In genomic region chr14:99531221-99532096, GRCh38 we compare ENCODE assay signal across 11 cellular contexts. TPM values are rescaled to one million over a fixed set of nuclear protein-coding genes. Genes with fewer than 3 reads are reported as not detected.
DNase-seq lines count a peak whose midpoint lies in the region; ATAC-seq and TF ChIP-seq lines count a peak whose summit lies in the region.
"Had no signal": no experiment of that assay in that cellular context is flagged by ENCODE, and none has a peak within 500 bp of the region (broad histone marks: within the 10 kb centered on the region; RNA-seq: fewer than 3 reads in every experiment).

No MANE protein-coding gene starts in this region.

- POLR2A ChIA-PET in AG04450 (lab: Yijun Ruan, JAX) (interaction anchor here (0.6 kb wide), 2 partner anchors 133 to 136 kb away, joined by 3 read pairs; no protein-coding TSS in a partner anchor), IMR-90 (lab: Charles Lee; ENCODE audit: unreplicated experiment) (no interaction called here)

- H3K18ac ChIP-seq in IMR-90 (ENCODE audit: low read depth, low read length) = peak overlapping the region; percentile 88

- TF ChIP-seq RAD21 in IMR-90 (IDR thresholded peaks at IDR 0.05; ENCODE audit: low read length) = no peak

- peak overlapping the region; percentile 24 for H3K4me2 ChIP-seq in IMR-90 (ENCODE audit: low read depth, low read length)

- peak overlapping the region; percentile 77 for H2BK120ac ChIP-seq in IMR-90 (ENCODE audit: low read depth, low read length)

- dilution Hi-C loops in IMR-90 (cut with HindIII; ENCODE audit: low sequenced_read_pairs, unreplicated experiment) = no loop called here

- H3K56ac ChIP-seq in IMR-90 (ENCODE audit: extremely low read depth, insufficient read depth, low read length) = no peak overlapping the region

- no peaks in the 10 kb centered on the region for H3K36me3 ChIP-seq in IMR-90 (ENCODE audit: control insufficient read depth, insufficient read depth, low read length)

- H3K79me1 ChIP-seq in IMR-90 (ENCODE audit: low read depth in 1 of 2, low read length in 2 of 2) = peaks cover 32 to 80% of the 10 kb centered on the region in 2 experiments

- H3K9me1 ChIP-seq in IMR-90 (ENCODE audit: insufficient read depth, low read length) = peaks cover 25% of the 10 kb centered on the region

- TF ChIP-seq CTCF in AG04450 (IDR thresholded peaks at IDR 0.05; ENCODE audit: low read depth, low read length) (no peak), IMR-90 (conservative IDR thresholded peaks at IDR 0.05; ENCODE audit: low read depth, low read length) (no peak), astrocyte of the cerebellum (IDR thresholded peaks at IDR 0.05; ENCODE audit: low read depth, low read length, missing control alignments) (no peak)

- DNase-seq in AG04450 (ENCODE audit: low read depth, low spot score) (no peak), IMR-90 (peak; percentile 81), astrocyte of the cerebellum (ENCODE audit: low read depth) (peak; percentile 72), iris pigment epithelial cell (ENCODE audit: low read depth) (peak; percentile 64), SHP77 treated with DMSO at 0.1 percent for 48 hours (lab: John Stamatoyannopoulos, UW) (no peak), NCI-H510A (lab: John Stamatoyannopoulos, UW) (no peak)
- no peak for DNase-seq in stimulated activated CD4-positive, alpha-beta T cell treated with anti-CD3 and anti-CD28 coated beads, Interleukin-4, amount 100 ng/mL, for 1 hour
- DNase-seq in effector CD8-positive, alpha-beta T cell (lab: John Stamatoyannopoulos, UW) = no peak
- DNase-seq: activated naive CD4-positive, alpha-beta T cell treated with Interleukin-2 at 50 U/mL for 16 hours; BE2C had no signal

- H4K5ac ChIP-seq in IMR-90 (ENCODE audit: low read depth, low read length) = peak overlapping the region; percentile 81

- in situ Hi-C loops in IMR-90 (cut with MboI; ENCODE audit: low sequenced_read_pairs) = no loop called here
- in situ Hi-C loops in astrocyte of the cerebellum (cut with HindIII; ENCODE audit: low sequenced_read_pairs) = no loop called here

- H4K20me1 ChIP-seq in IMR-90 (ENCODE audit: insufficient read depth, low read length) = no peaks in the 10 kb centered on the region

- H2BK15ac ChIP-seq in IMR-90 (ENCODE audit: low read depth, low read length) = peak overlapping the region; percentile 72; the same call in 2 of the 3 replicates

- peak overlapping the region; percentile 90 for H3K4ac ChIP-seq in IMR-90 (ENCODE audit: low read depth, low read length)

- H2AFZ ChIP-seq in IMR-90 (replicated peaks; ENCODE audit: low read length, poor library complexity) = peak overlapping the region; percentile 25

- H3K9ac ChIP-seq in IMR-90 (ENCODE audit: low read depth, low read length) = peak overlapping the region; percentile 33

- H2AK9ac ChIP-seq in IMR-90 (replicated peaks; ENCODE audit: low read depth, low read length, poor library complexity) = peak overlapping the region; percentile 94

- peak overlapping the region; percentile 2 for H3K14ac ChIP-seq in IMR-90 (replicated peaks; ENCODE audit: low read depth, low read length)

- WGBS in IMR-90 (ENCODE audit: extremely low coverage in 2 of 2, insufficient read length in 1 of 2), 2 experiments = 29% methylated on average over 3 of the region's 14 CpGs; no CpG with 5 or more reads in 1 of the 2 experiments

- peak overlapping the region; percentile 75 for H3K23ac ChIP-seq in IMR-90 (ENCODE audit: low read depth, low read length)

- no TSS peak for BruUV-seq in IMR-90 (replicated peaks; lab: Mats Ljungman, UMichigan)

- peaks cover 25% of the 10 kb centered on the region for H3K4me1 ChIP-seq in IMR-90 (ENCODE audit: control insufficient read depth, insufficient read depth, low read length)

- H3K9me3 ChIP-seq in AG04450 (ENCODE audit: control insufficient read depth, insufficient read depth, low read length) = no peaks in the 10 kb centered on the region; the same call in 1 of the 2 replicates
- H3K9me3 ChIP-seq in IMR-90 (ENCODE audit: control insufficient read depth, insufficient read depth, low read length) = no peaks in the 10 kb centered on the region
- H3K9me3 ChIP-seq: BE2C had no signal

- H2AK5ac ChIP-seq in IMR-90 (ENCODE audit: low read depth, low read length) = peak overlapping the region; percentile 88

- peak overlapping the region; percentile 50 for H2BK5ac ChIP-seq in IMR-90 (ENCODE audit: low read depth, low read length, poor library complexity, severe bottlenecking)

- H4K8ac ChIP-seq in IMR-90 (ENCODE audit: low read depth in 2 of 2, low read length in 2 of 2) = peak overlapping the region; percentile 71 to 82

- H3K27ac ChIP-seq in AG04450 (ENCODE audit: low read depth, low read length) (peak overlapping the region; percentile 78), IMR-90 (ENCODE audit: insufficient read depth, low read length) (peak overlapping the region; percentile 62)

- H3K27me3 ChIP-seq in AG04450 (ENCODE audit: control insufficient read depth, insufficient read depth, low read length) = no peaks in the 10 kb centered on the region
- H3K27me3 ChIP-seq in IMR-90 (ENCODE audit: control insufficient read depth, insufficient read depth, low read length) = no peaks in the 10 kb centered on the region
- H3K27me3 ChIP-seq: BE2C had no signal

- ATAC-seq in IMR-90 (ENCODE audit: low read depth) = peak; percentile 72
- ATAC-seq: activated CD4-positive, CD25-positive, alpha-beta regulatory T cell treated with anti-CD3 and anti-CD28 coated beads, Interleukin-2, amount 50 U/mL, for 24 hours had no signal

- peak overlapping the region; percentile 72 for H4K91ac ChIP-seq in IMR-90 (ENCODE audit: insufficient read depth, low read depth, low read length)

- H3K4me3 ChIP-seq in AG04450 (ENCODE audit: low read depth, low read length) (no peak overlapping the region), IMR-90 (ENCODE audit: insufficient read depth, low read depth, low read length) (no peak overlapping the region), astrocyte of the cerebellum (ENCODE audit: low read depth, low read length) (no peak overlapping the region)

- TF ChIP-seq POLR2A in IMR-90 (IDR thresholded peaks at IDR 0.05; ENCODE audit: low read depth, low read length) = no peak

- peak overlapping the region; percentile 86 for H2BK20ac ChIP-seq in IMR-90 (ENCODE audit: low read depth, low read length)

- intact Hi-C loops in IMR-90 (cut with micrococcal nuclease) = loop anchor here (5.0 kb wide), 1 partner anchor 36 kb away; no protein-coding TSS in a partner anchor

- CTCF ChIA-PET in AG04450 (lab: Charles Lee) = interaction anchor here (0.6 kb wide), 1 partner anchor 45 kb away, joined by 4 read pairs; no protein-coding TSS in a partner anchor
- CTCF ChIA-PET in IMR-90 (lab: Yijun Ruan, JAX) = no interaction called here

TF ChIP-seq in IMR-90, 13 proteins besides CTCF, POLR2A, EP300 and RAD21:
- TF ChIP-seq MAFK (IDR thresholded peaks at IDR 0.05; ENCODE audit: low read depth, low read length) = no peak
- TF ChIP-seq CHD1 (IDR thresholded peaks at IDR 0.05; ENCODE audit: low read depth, low read length) = no peak
- TF ChIP-seq FOS (IDR thresholded peaks at IDR 0.05; ENCODE audit: low read depth, low read length) = peak; percentile 69

RNA-seq across cellular contexts. Expression of gene CCNK, which starts 50.2 kb away (rescaled TPM):
- polyA plus RNA-seq in AG04450 (2011; rRNA removed) = 18.9 and 33.4 TPM in 2 replicates
- 34.9 and 38.3 TPM in 2 replicates for polyA minus RNA-seq in AG04450 (2011; rRNA and poly(A)+ RNA removed)
- total RNA-seq in IMR-90 (2012; rRNA removed) = 18.8 and 33.1 TPM in 2 replicates
- 25.0 and 38.3 TPM in 2 replicates for polyA plus RNA-seq in IMR-90 (2012; rRNA removed)
- 9.1 and 12.6 TPM in 2 replicates for polyA plus RNA-seq in IMR-90 (2012; cell fraction: cytosol; rRNA removed)
- polyA plus RNA-seq in IMR-90 (2012; cell fraction: nucleus; rRNA removed; ENCODE audit: low replicate concordance) = 14.4 and 41.8 TPM in 2 replicates

RNA-seq across cellular contexts. Expression of gene SETD3, which starts 50.8 kb away (rescaled TPM):
- polyA plus RNA-seq in AG04450 (2011; rRNA removed) (23.7 and 25.0 TPM in 2 replicates), IMR-90 (2012; rRNA removed) (15.9 and 18.8 TPM in 2 replicates)
- polyA minus RNA-seq in AG04450 (2011; rRNA and poly(A)+ RNA removed) = 28.2 and 33.2 TPM in 2 replicates
- total RNA-seq in IMR-90 (2012; rRNA removed) = 31.9 and 35.0 TPM in 2 replicates
- 5.3 and 7.6 TPM in 2 replicates for polyA plus RNA-seq in IMR-90 (2012; cell fraction: cytosol; rRNA removed)
- polyA plus RNA-seq in IMR-90 (2012; cell fraction: nucleus; rRNA removed; ENCODE audit: low replicate concordance) = 1.7 and 11.2 TPM in 2 replicates

Comparison
In these comparisons a context has a peak if more than half of its experiments do, and no peak if none do; other contexts are left out.
1. DNase-seq: peak in IMR-90 (single experiment), astrocyte of the cerebellum (single experiment) and iris pigment epithelial cell (single experiment); none in AG04450 (single experiment), stimulated activated CD4-positive, alpha-beta T cell treated with anti-CD3 and anti-CD28 coated beads, Interleukin-4, amount 100 ng/mL, for 1 hour (single experiment), effector CD8-positive, alpha-beta T cell (single experiment), SHP77 treated with DMSO at 0.1 percent for 48 hours (single experiment) and NCI-H510A (single experiment).